1 cellular context compared by ENCODE assay signal in genomic region chrX:47235691-47236103, GRCh38.
TF ChIP-seq lines count a peak whose summit lies in the region.

No MANE protein-coding gene starts in this region.

TF ChIP-seq in SK-N-SH, 30 proteins besides CTCF, POLR2A, EP300 and RAD21 (continued from another document):
- TF ChIP-seq, protein P1, sequence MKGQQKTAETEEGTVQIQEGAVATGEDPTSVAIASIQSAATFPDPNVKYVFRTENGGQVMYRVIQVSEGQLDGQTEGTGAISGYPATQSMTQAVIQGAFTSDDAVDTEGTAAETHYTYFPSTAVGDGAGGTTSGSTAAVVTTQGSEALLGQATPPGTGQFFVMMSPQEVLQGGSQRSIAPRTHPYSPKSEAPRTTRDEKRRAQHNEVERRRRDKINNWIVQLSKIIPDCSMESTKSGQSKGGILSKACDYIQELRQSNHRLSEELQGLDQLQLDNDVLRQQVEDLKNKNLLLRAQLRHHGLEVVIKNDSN (IDR thresholded peaks at IDR 0.05; ENCODE audit: borderline replicate concordance, low read depth): no peak
- no peak for TF ChIP-seq USF2 (IDR thresholded peaks at IDR 0.05; ENCODE audit: borderline replicate concordance, low read depth, low read length)
- TF ChIP-seq SIN3A (IDR thresholded peaks at IDR 0.05; ENCODE audit: borderline replicate concordance, low read depth, low read length): no peak
- no peak for TF ChIP-seq RXRA (IDR thresholded peaks at IDR 0.05; ENCODE audit: borderline replicate concordance, low read depth)
- no peak for TF ChIP-seq SMC3 (IDR thresholded peaks at IDR 0.05; ENCODE audit: low read depth, low read length)
- TF ChIP-seq FOSL2 (IDR thresholded peaks at IDR 0.05; ENCODE audit: borderline replicate concordance, low read depth): no peak
- no peak for TF ChIP-seq TEAD4 (IDR thresholded peaks at IDR 0.05; ENCODE audit: borderline replicate concordance, insufficient read depth)
- no peak for TF ChIP-seq CHD2 (IDR thresholded peaks at IDR 0.05; ENCODE audit: low read length, partially characterized antibody)
- TF ChIP-seq RCOR1 (IDR thresholded peaks at IDR 0.05; ENCODE audit: low read length): no peak
- TF ChIP-seq RFX5 (IDR thresholded peaks at IDR 0.05; ENCODE audit: low read length): no peak
